In genomic region chr19:52190679-52191293, GRCh38 we compare ENCODE assay signal across 8 cellular contexts. TPM values are rescaled to one million over a fixed set of nuclear protein-coding genes. Genes with fewer than 3 reads are reported as not detected.
DNase-seq lines count a peak whose midpoint lies in the region; ATAC-seq and TF ChIP-seq lines count a peak whose summit lies in the region.

No MANE protein-coding gene starts in this region.

- BruUV-seq in A673 (replicated peaks; lab: Mats Ljungman, UMichigan) = no TSS peak

- H3K4me2 ChIP-seq in fibroblast of lung (ENCODE audit: extremely low read depth, insufficient read depth, low read length) = peak overlapping the region; percentile 99

- H3K27ac Mint-ChIP-seq in T-helper 2 cell treated with Interferon-gamma antibody and Interleukin-4, amounts not matched to agents 5 μg/mL and 100 μg/mL, for 36 hours = peak overlapping the region; percentile 100
- H3K27ac Mint-ChIP-seq in neural crest cell (ENCODE audit: unreplicated experiment) = peak overlapping the region; percentile 99

- no peaks in the 10 kb centered on the region for H3K9me3 Mint-ChIP-seq in T-helper 2 cell treated with Interferon-gamma antibody and Interleukin-4, amounts not matched to agents 5 μg/mL and 100 μg/mL, for 36 hours
- no peaks in the 10 kb centered on the region for H3K9me3 Mint-ChIP-seq in neural crest cell

- H3K27me3 ChIP-seq in A673 (replicated peaks; ENCODE audit: insufficient read depth, low read depth, low read length, poor library complexity) = no peaks in the 10 kb centered on the region
- H3K27me3 ChIP-seq in fibroblast of lung (ENCODE audit: control insufficient read depth, insufficient read depth, low read length) = no peaks in the 10 kb centered on the region

- H3K9ac ChIP-seq in fibroblast of lung (ENCODE audit: insufficient read depth, low read length) = peak overlapping the region; percentile 100

- H4K20me1 ChIP-seq in fibroblast of lung (ENCODE audit: control insufficient read depth, extremely low read depth, insufficient read depth, low read length) = no peaks in the 10 kb centered on the region

- TF ChIP-seq CTCF in A673 (conservative IDR thresholded peaks at IDR 0.05; ENCODE audit: low read depth, low read length) = no peak
- TF ChIP-seq CTCF in fibroblast of lung (conservative IDR thresholded peaks at IDR 0.05 in 1 of 2, IDR thresholded peaks at IDR 0.05 in 1 of 2; ENCODE audit: low read depth in 1 of 2, low read length in 2 of 2) = no peak
- TF ChIP-seq CTCF in neural crest cell (conservative IDR thresholded peaks at IDR 0.05) = no peak

- H3K36me3 Mint-ChIP-seq in T-helper 2 cell treated with Interferon-gamma antibody and Interleukin-4, amounts not matched to agents 5 μg/mL and 100 μg/mL, for 36 hours (ENCODE audit: low read depth) = peaks cover 33% of the 10 kb centered on the region
- H3K36me3 Mint-ChIP-seq in neural crest cell (ENCODE audit: low read depth) = peaks cover 15% of the 10 kb centered on the region

- intact Hi-C loops in A673 (cut with micrococcal nuclease; ENCODE audit: unreplicated experiment) = no loop called here
- intact Hi-C loops in posterior vena cava (cut with DNase I) = no loop called here

- H3K36me3 ChIP-seq in A673 (ENCODE audit: insufficient read depth, low read length, poor library complexity, severe bottlenecking) (peaks cover 27% of the 10 kb centered on the region), fibroblast of lung (ENCODE audit: control insufficient read depth, insufficient read depth, low read length) (peaks cover 7% of the 10 kb centered on the region)

- H3K4me3 Mint-ChIP-seq in T-helper 2 cell treated with Interferon-gamma antibody and Interleukin-4, amounts not matched to agents 5 μg/mL and 100 μg/mL, for 36 hours = peak overlapping the region; percentile 96
- H3K4me3 Mint-ChIP-seq in neural crest cell = peak overlapping the region; percentile 96

- DNase-seq in A673 (ENCODE audit: low spot score) (peak; percentile 45), fibroblast of lung (ENCODE audit: low read depth in 2 of 2) (peak; percentile 51 to 62), neural crest cell (ENCODE audit: low read depth, low spot score) (peak; percentile 2), epidermal melanocyte (ENCODE audit: insufficient read length, low spot score) (no peak), posterior vena cava (ENCODE audit: low spot score) (no peak)
- DNase-seq in T-helper 2 cell treated with Interferon-gamma antibody and Interleukin-4, amounts not matched to agents 5 μg/mL and 100 μg/mL, for 36 hours (ENCODE audit: low spot score) = no peak

- H3K4me3 ChIP-seq in A673 (ENCODE audit: low read depth, low read length, poor library complexity, severe bottlenecking) (peak overlapping the region; percentile 68), GM08714 (ENCODE audit: low read length) (peak overlapping the region; percentile 95), fibroblast of lung (replicated peaks in 1 of 4; ENCODE audit: control extremely low read depth in 1 of 4, insufficient read depth in 1 of 4, low read depth in 3 of 4, low read length in 4 of 4) (peak overlapping the region; percentile 86 to 95 (median 92))

- no peaks in the 10 kb centered on the region for H3K9me3 ChIP-seq in A673 (ENCODE audit: low read depth, low read length, poor library complexity, severe bottlenecking)
- H3K9me3 ChIP-seq in fibroblast of lung (ENCODE audit: control insufficient read depth, insufficient read depth, low read depth, low read length) = no peaks in the 10 kb centered on the region

- H3K27me3 Mint-ChIP-seq in T-helper 2 cell treated with Interferon-gamma antibody and Interleukin-4, amounts not matched to agents 5 μg/mL and 100 μg/mL, for 36 hours (ENCODE audit: low read depth) = no peaks in the 10 kb centered on the region
- H3K27me3 Mint-ChIP-seq in neural crest cell (ENCODE audit: low read depth) = no peaks in the 10 kb centered on the region

- H3K27ac ChIP-seq in A673 (ENCODE audit: low read depth, low read length, poor library complexity, severe bottlenecking) = peak overlapping the region; percentile 97
- peak overlapping the region; percentile 100 for H3K27ac ChIP-seq in fibroblast of lung (ENCODE audit: insufficient read depth, low read length)

- POLR2A ChIA-PET in A673 (lab: Charles Lee; ENCODE audit: low non-redundant PET) = no interaction called here

- peaks cover 56% of the 10 kb centered on the region for H3K79me2 ChIP-seq in fibroblast of lung (ENCODE audit: control insufficient read depth, insufficient read depth, low read length)

- peaks cover 8% of the 10 kb centered on the region for H3K4me1 ChIP-seq in A673 (ENCODE audit: insufficient read depth, low read length, poor library complexity, severe bottlenecking)
- peaks cover 8% of the 10 kb centered on the region for H3K4me1 ChIP-seq in fibroblast of lung (ENCODE audit: control insufficient read depth, extremely low read depth, insufficient read depth, low read length)

- H3K4me1 Mint-ChIP-seq in T-helper 2 cell treated with Interferon-gamma antibody and Interleukin-4, amounts not matched to agents 5 μg/mL and 100 μg/mL, for 36 hours (ENCODE audit: low read depth) = peaks cover 30% of the 10 kb centered on the region
- H3K4me1 Mint-ChIP-seq in neural crest cell = peaks cover 42% of the 10 kb centered on the region

- CTCF ChIA-PET in A673 (lab: Charles Lee) = no interaction called here

- ATAC-seq in GM21723 (IDR thresholded peaks at IDR 0.05; ENCODE audit: unreplicated experiment) = no peak

- no peak overlapping the region for H2AFZ ChIP-seq in fibroblast of lung (ENCODE audit: low read length)

RNA-seq across cellular contexts. Expression of gene PPP2R1A, which starts 0.9 kb away (rescaled TPM):
- 316 and 324 TPM in 2 replicates for total RNA-seq in A673 (2021)
- total RNA-seq in fibroblast of lung = 86.8 and 115 TPM in 2 replicates
- 171 and 210 TPM in 2 replicates for polyA plus RNA-seq in fibroblast of lung
- 319 and 408 TPM in 2 replicates for polyA plus RNA-seq in fibroblast of lung (2012)
- polyA minus RNA-seq in fibroblast of lung (ENCODE audit: low replicate concordance) = 567 and 788 TPM in 2 replicates
- 422 TPM in 2 replicates for total RNA-seq in neural crest cell
- 100 to 1,000 TPM; 164 to 207 TPM for total RNA-seq in posterior vena cava

RNA-seq across cellular contexts. Expression of gene ZNF836, which starts 19.4 kb away (rescaled TPM):
- total RNA-seq in A673 (2021) = 6.1 and 7.7 TPM in 2 replicates
- 10.0 and 13.2 TPM in 2 replicates for total RNA-seq in fibroblast of lung
- polyA plus RNA-seq in fibroblast of lung = 3.1 and 5.9 TPM in 2 replicates
- 5.3 and 6.5 TPM in 2 replicates for polyA plus RNA-seq in fibroblast of lung (2012)
- 5.4 TPM in 1 of 2 replicates, not detected in the other for polyA minus RNA-seq in fibroblast of lung (ENCODE audit: low replicate concordance)
- total RNA-seq in neural crest cell = 11.6 and 11.9 TPM in 2 replicates
- total RNA-seq in posterior vena cava = 10 to 100 TPM; 12.0 to 14.4 TPM

RNA-seq across cellular contexts. Expression of gene ZNF616, which starts 51.0 kb away (rescaled TPM):
- 15.7 and 17.1 TPM in 2 replicates for total RNA-seq in A673 (2021)
- 11.3 and 12.4 TPM in 2 replicates for total RNA-seq in fibroblast of lung
- 5.5 and 6.8 TPM in 2 replicates for polyA plus RNA-seq in fibroblast of lung
- 5.5 and 8.2 TPM in 2 replicates for polyA plus RNA-seq in fibroblast of lung (2012)
- 2.1 and 3.8 TPM in 2 replicates for polyA minus RNA-seq in fibroblast of lung (ENCODE audit: low replicate concordance)
- total RNA-seq in neural crest cell = 18.9 and 25.2 TPM in 2 replicates
- total RNA-seq in posterior vena cava = 10 to 100 TPM in 1 of 2 donors, 1 to 10 TPM in 1; 9.6 to 11.2 TPM

Comparison
In these comparisons a context has a peak if more than half of its experiments do, and no peak if none do; other contexts are left out.
1. DNase-seq: peak in A673 (single experiment), fibroblast of lung (2 of 2) and neural crest cell (single experiment); none in T-helper 2 cell treated with Interferon-gamma antibody and Interleukin-4, amounts not matched to agents 5 μg/mL and 100 μg/mL, for 36 hours (single experiment), epidermal melanocyte (single experiment) and posterior vena cava (single experiment).
2. Peak in every context shown above with its lines, with median percentiles within 50 percentile points of each other: H3K4me3 ChIP-seq.